18 cellular contexts compared by ENCODE assay signal in genomic region chr12:63304844-63305243, GRCh38.
DNase-seq lines count a peak whose midpoint lies in the region; ATAC-seq and TF ChIP-seq lines count a peak whose summit lies in the region.
"Had no signal": no experiment of that assay in that cellular context is flagged by ENCODE, and none has a peak within 500 bp of the region (broad histone marks: within the 10 kb centered on the region; RNA-seq: fewer than 3 reads in every experiment).

No MANE protein-coding gene starts in this region.

- no peaks in the 10 kb centered on the region for H3K79me1 ChIP-seq in mesendoderm (ENCODE audit: low read length)

- peak overlapping the region; percentile 51 for H3K18ac ChIP-seq in mesendoderm (ENCODE audit: low read length)

- H2AFZ ChIP-seq in SK-N-SH (ENCODE audit: low read depth) = no peak overlapping the region

- H4K5ac ChIP-seq in mesendoderm (ENCODE audit: low read length) = no peak overlapping the region

- H3K36me3 ChIP-seq in mesendoderm (ENCODE audit: control insufficient read depth, insufficient read depth, low read length) (no peaks in the 10 kb centered on the region), SK-N-SH (replicated peaks in 1 of 2; ENCODE audit: control insufficient read depth in 1 of 2, insufficient read depth in 2 of 2, low read length in 1 of 2) (no peaks in the 10 kb centered on the region), upper lobe of left lung (no peaks in the 10 kb centered on the region)
- H3K36me3 ChIP-seq: spleen had no signal

- H3K56ac ChIP-seq in mesendoderm (ENCODE audit: low read length) = no peak overlapping the region

- DNase-seq in mesendoderm (no peak), T-helper 1 cell (no peak), SK-N-SH (no peak), globus pallidus (ENCODE audit: low spot score) (no peak), upper lobe of left lung (no peak)
- DNase-seq: activated naive CD4-positive, alpha-beta T cell treated with anti-CD3 and anti-CD28 coated beads, Interleukin-2, amount 50 U/mL, for 16 hours; AML-193; effector memory CD4-positive, alpha-beta T cell; foreskin fibroblast; H9; left ventricle myocardium superior; NCI-H2081 treated with DMSO at 0.1 percent for 48 hours; NCI-H774; spleen had no signal

- H3K9me3 ChIP-seq in SK-N-SH (no peaks in the 10 kb centered on the region), upper lobe of left lung (no peaks in the 10 kb centered on the region)

- H3K79me2 ChIP-seq in mesendoderm (ENCODE audit: control insufficient read depth, insufficient read depth, low read length) (no peaks in the 10 kb centered on the region), SK-N-SH (ENCODE audit: insufficient read depth) (no peaks in the 10 kb centered on the region)

- no peak for TF ChIP-seq CTCF in SK-N-SH (IDR thresholded peaks at IDR 0.05)
- TF ChIP-seq CTCF in upper lobe of left lung (IDR thresholded peaks at IDR 0.05) = no peak

- no peak overlapping the region for H4K8ac ChIP-seq in mesendoderm (ENCODE audit: low read depth, low read length)

- peak; percentile 18 for ATAC-seq in GM18868 (IDR thresholded peaks at IDR 0.05; ENCODE audit: unreplicated experiment)
- ATAC-seq in GM21737 (IDR thresholded peaks at IDR 0.05; ENCODE audit: unreplicated experiment) = peak; percentile 33
- ATAC-seq in HG03378 (IDR thresholded peaks at IDR 0.05; ENCODE audit: unreplicated experiment) = peak; percentile 45
- ATAC-seq in upper lobe of left lung (ENCODE audit: low FRiP score in 2 of 2) = no peak
- ATAC-seq: left ventricle myocardium superior, WTC11 had no signal

- H3K4me2 ChIP-seq in mesendoderm (ENCODE audit: low read length) (no peak overlapping the region), SK-N-SH (no peak overlapping the region)

- H3K27me3 ChIP-seq in mesendoderm (ENCODE audit: insufficient read depth, low read length, poor library complexity) (no peaks in the 10 kb centered on the region), SK-N-SH (ENCODE audit: insufficient read depth) (no peaks in the 10 kb centered on the region; the same call in 1 of the 2 replicates), upper lobe of left lung (no peaks in the 10 kb centered on the region)
- H3K27me3 ChIP-seq: spleen had no signal

- TF ChIP-seq EP300 in SK-N-SH (IDR thresholded peaks at IDR 0.05; ENCODE audit: borderline replicate concordance in 1 of 2, low read depth in 1 of 2, low read length in 1 of 2) (no peak), upper lobe of left lung (IDR thresholded peaks at IDR 0.05) (no peak)

- POLR2A ChIA-PET in SK-N-SH (lab: Yijun Ruan, JAX) = no interaction called here

- no peak overlapping the region for H3K23ac ChIP-seq in mesendoderm (ENCODE audit: low read length)

- H3K4me1 ChIP-seq in mesendoderm (ENCODE audit: control insufficient read depth, low read depth, low read length) = peaks cover 5% of the 10 kb centered on the region
- H3K4me1 ChIP-seq in SK-N-SH (ENCODE audit: control insufficient read depth in 1 of 2, insufficient read depth in 2 of 2, low read depth in 1 of 2, low read length in 1 of 2) = no peaks in the 10 kb centered on the region
- no peaks in the 10 kb centered on the region for H3K4me1 ChIP-seq in upper lobe of left lung
- H3K4me1 ChIP-seq: spleen had no signal

- TF ChIP-seq POLR2A in upper lobe of left lung (IDR thresholded peaks at IDR 0.05) = no peak

- no peak overlapping the region for H2BK15ac ChIP-seq in mesendoderm (replicated peaks; ENCODE audit: low read depth)

- H3K9ac ChIP-seq in mesendoderm (ENCODE audit: low read length) (no peak overlapping the region), SK-N-SH (no peak overlapping the region)

- CTCF ChIA-PET in SK-N-SH (lab: Yijun Ruan, JAX) = no interaction called here

- no peak overlapping the region for H2BK5ac ChIP-seq in mesendoderm (ENCODE audit: low read length)

- H3K4ac ChIP-seq in mesendoderm (ENCODE audit: low read depth, low read length) = no peak overlapping the region

- 100% methylated on average over 1 of the region's 4 CpGs for WGBS in mesendoderm (ENCODE audit: extremely low coverage, insufficient coverage, low lambda C conversion rate)
- WGBS in SK-N-SH (ENCODE audit: low lambda C conversion rate) = 44% methylated on average over 4 of the region's 4 CpGs
- WGBS in upper lobe of left lung, 2 donors = 88 to 89% methylated on average over 4 of the region's 4 CpGs

- H3F3A ChIP-seq in SK-N-SH (replicated peaks; ENCODE audit: insufficient read depth) = no peaks in the 10 kb centered on the region

- no peak for TF ChIP-seq RAD21 in SK-N-SH (IDR thresholded peaks at IDR 0.05; ENCODE audit: low read length)

- no peaks in the 10 kb centered on the region for H4K20me1 ChIP-seq in SK-N-SH (ENCODE audit: insufficient read depth)

- no peaks in the 10 kb centered on the region for H3K9me2 ChIP-seq in SK-N-SH

- H2AK5ac ChIP-seq in mesendoderm (ENCODE audit: low read length) = no peak overlapping the region

- H3K4me3 ChIP-seq in mesendoderm (ENCODE audit: low read length) (no peak overlapping the region), SK-N-SH (ENCODE audit: low read depth in 2 of 2, low read length in 1 of 2) (no peak overlapping the region), upper lobe of left lung (no peak overlapping the region)
- H3K4me3 ChIP-seq: spleen had no signal

- H2BK120ac ChIP-seq in mesendoderm (ENCODE audit: low read depth, low read length) = no peak overlapping the region

- H3K27ac ChIP-seq in mesendoderm (ENCODE audit: low read depth, low read length) (no peak overlapping the region), SK-N-SH (ENCODE audit: low read depth in 2 of 2, low read length in 1 of 2) (no peak overlapping the region), upper lobe of left lung (no peak overlapping the region)
- H3K27ac ChIP-seq: spleen had no signal

TF ChIP-seq in SK-N-SH, 30 proteins besides CTCF, POLR2A, EP300 and RAD21:
- TF ChIP-seq FOSL2 (IDR thresholded peaks at IDR 0.05; ENCODE audit: borderline replicate concordance, low read depth) = no peak

Comparison
In these comparisons a context has a peak if more than half of its experiments do, and no peak if none do; other contexts are left out.
1. ATAC-seq: peak in GM18868 (single experiment), GM21737 (single experiment) and HG03378 (single experiment); none in upper lobe of left lung (0 of 2).